ENCODE assay signal across 1 cellular context in the genomic region with DNA sequence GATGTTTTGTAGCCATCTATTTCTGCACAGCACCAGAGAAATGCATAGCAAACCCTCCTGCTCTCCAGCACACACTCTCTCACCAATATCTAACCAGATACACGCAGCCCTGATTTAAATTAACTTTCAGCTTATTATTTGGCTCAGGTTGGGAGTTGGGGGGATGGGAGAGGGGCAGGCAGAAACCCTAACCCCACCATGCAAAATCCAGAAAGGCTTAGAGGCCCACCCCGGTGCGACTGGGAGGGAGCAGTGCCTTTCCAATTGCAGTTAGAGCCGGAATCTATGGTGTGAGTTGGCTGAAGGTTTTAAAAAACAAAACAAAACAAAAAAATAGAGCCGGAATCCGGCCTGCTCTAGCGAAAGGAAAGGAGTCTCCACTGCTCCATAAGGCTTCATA.
TF ChIP-seq lines count a peak whose summit lies in the region.

No MANE protein-coding gene starts in this region.

TF ChIP-seq in WTC11, 78 proteins besides CTCF, POLR2A, EP300 and RAD21 (continued from another document):
- TF ChIP-seq, protein P1, sequence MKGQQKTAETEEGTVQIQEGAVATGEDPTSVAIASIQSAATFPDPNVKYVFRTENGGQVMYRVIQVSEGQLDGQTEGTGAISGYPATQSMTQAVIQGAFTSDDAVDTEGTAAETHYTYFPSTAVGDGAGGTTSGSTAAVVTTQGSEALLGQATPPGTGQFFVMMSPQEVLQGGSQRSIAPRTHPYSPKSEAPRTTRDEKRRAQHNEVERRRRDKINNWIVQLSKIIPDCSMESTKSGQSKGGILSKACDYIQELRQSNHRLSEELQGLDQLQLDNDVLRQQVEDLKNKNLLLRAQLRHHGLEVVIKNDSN (CRISPR knock-in tag; IDR thresholded peaks at IDR 0.05), result no peak
TF ChIP-seq in WTC11: peak in this region for 0.
